11 cellular contexts compared by ENCODE assay signal in genomic region chr3:161266731-161267150, GRCh38. TPM values are rescaled to one million over a fixed set of nuclear protein-coding genes. Genes with fewer than 3 reads are reported as not detected.
DNase-seq lines count a peak whose midpoint lies in the region; ATAC-seq, FAIRE-seq and TF ChIP-seq lines count a peak whose summit lies in the region.
"Had no signal": no experiment of that assay in that cellular context is flagged by ENCODE, and none has a peak within 500 bp of the region (broad histone marks: within the 10 kb centered on the region; RNA-seq: fewer than 3 reads in every experiment).

No MANE protein-coding gene starts in this region.

- H3K27me3 ChIP-seq in bronchial epithelial cell (ENCODE audit: control insufficient read depth, insufficient read depth, low read length) (no peaks in the 10 kb centered on the region), WERI-Rb-1 (ENCODE audit: insufficient read depth, low read depth, severe bottlenecking) (no peaks in the 10 kb centered on the region)
- H3K27me3 ChIP-seq: esophagus squamous epithelium had no signal

- H3K27ac Mint-ChIP-seq in osteocyte (ENCODE audit: unreplicated experiment) = peak overlapping the region; percentile 50

- H3K9me3 ChIP-seq in WERI-Rb-1 (ENCODE audit: severe bottlenecking) = no peaks in the 10 kb centered on the region
- H3K9me3 ChIP-seq: esophagus squamous epithelium had no signal

- peaks cover 19% of the 10 kb centered on the region for H3K4me1 Mint-ChIP-seq in osteocyte (ENCODE audit: unreplicated experiment)

- H3K36me3 Mint-ChIP-seq in osteocyte (ENCODE audit: unreplicated experiment) = peaks cover 44% of the 10 kb centered on the region

- TF ChIP-seq CTCF in bronchial epithelial cell (IDR thresholded peaks at IDR 0.05; ENCODE audit: insufficient read depth, low read length, severe bottlenecking) (no peak), osteocyte (IDR thresholded peaks at IDR 0.05) (no peak), WERI-Rb-1 (IDR thresholded peaks at IDR 0.05; ENCODE audit: low read depth, low read length) (no peak)

- H3K27me3 Mint-ChIP-seq in osteocyte (ENCODE audit: unreplicated experiment) = no peaks in the 10 kb centered on the region

- no peak overlapping the region for H3K4me3 Mint-ChIP-seq in osteocyte (ENCODE audit: unreplicated experiment)

- H3K36me3 ChIP-seq in bronchial epithelial cell (ENCODE audit: control insufficient read depth, insufficient read depth, low read length) (peaks cover 2% of the 10 kb centered on the region), WERI-Rb-1 (no peaks in the 10 kb centered on the region)

- H3K4me3 ChIP-seq in bronchial epithelial cell (ENCODE audit: low read depth, low read length) (no peak overlapping the region), WERI-Rb-1 (ENCODE audit: low read depth, low read length) (no peak overlapping the region)
- H3K4me3 ChIP-seq: esophagus squamous epithelium had no signal

- DNase-seq in GM04504 (ENCODE audit: low read depth) = peak; percentile 68
- DNase-seq in NCI-H226 = peak; percentile 62
- peak; percentile 91 for DNase-seq in bronchial epithelial cell (ENCODE audit: low read depth)
- no peak for DNase-seq in osteocyte (ENCODE audit: extremely low spot score, unreplicated experiment)
- DNase-seq in ecto neural progenitor cell (ENCODE audit: low spot score) = no peak
- DNase-seq in WERI-Rb-1 = no peak
- DNase-seq: activated gamma-delta T cell treated with Interleukin-2 at 50 U/mL for 16 hours, esophagus squamous epithelium, NCI-H1436 had no signal

- H3K27ac ChIP-seq in WERI-Rb-1 = no peak overlapping the region
- H3K27ac ChIP-seq: esophagus squamous epithelium had no signal

- ATAC-seq in GM19035 (IDR thresholded peaks at IDR 0.05; ENCODE audit: unreplicated experiment) = no peak

- FAIRE-seq in bronchial epithelial cell (lab: Jason Lieb, UNC) = no peak
- FAIRE-seq: TTC549 had no signal

- H3K9me3 Mint-ChIP-seq in osteocyte (ENCODE audit: unreplicated experiment) = peaks cover 14% of the 10 kb centered on the region

RNA-seq across cellular contexts. Expression of gene NMD3, which starts 45.6 kb away (rescaled TPM):
- total RNA-seq in bronchial epithelial cell (65.2 and 153 TPM in 2 replicates), osteocyte (58.7 and 60.9 TPM in 2 replicates)

Comparison
In these comparisons a context has a peak if more than half of its experiments do, and no peak if none do; other contexts are left out.
1. DNase-seq: peak in GM04504 (single experiment), NCI-H226 (single experiment) and bronchial epithelial cell (single experiment); none in osteocyte (single experiment), ecto neural progenitor cell (single experiment) and WERI-Rb-1 (single experiment).